Comparison of ENCODE assay signal across 14 cellular contexts in genomic region chr11:49377978-49378377, GRCh38.
DNase-seq lines count a peak whose midpoint lies in the region; ATAC-seq, FAIRE-seq and TF ChIP-seq lines count a peak whose summit lies in the region.
"Had no signal": no experiment of that assay in that cellular context is flagged by ENCODE, and none has a peak within 500 bp of the region (broad histone marks: within the 10 kb centered on the region; RNA-seq: fewer than 3 reads in every experiment).

No MANE protein-coding gene starts in this region.

- no peaks in the 10 kb centered on the region for H3K4me1 ChIP-seq in smooth muscle cell (ENCODE audit: low read depth)

- H3K27me3 ChIP-seq in smooth muscle cell (ENCODE audit: low read depth) (no peaks in the 10 kb centered on the region), H7 (ENCODE audit: control insufficient read depth, insufficient read depth, low read length) (no peaks in the 10 kb centered on the region)

- H3K9me3 ChIP-seq in SK-N-MC (ENCODE audit: low read depth, low read length): no peaks in the 10 kb centered on the region
- no peaks in the 10 kb centered on the region for H3K9me3 ChIP-seq in smooth muscle cell (replicated peaks; ENCODE audit: low read depth)

- peak; percentile 57 for ATAC-seq in left lobe of liver

- no peak for DNase-seq in GM19239 (ENCODE audit: insufficient read length, low spot score)
- DNase-seq in SK-N-MC (ENCODE audit: low read depth, low spot score): peak; percentile 34
- no peak for DNase-seq in left lobe of liver (ENCODE audit: low spot score)
- no peak for DNase-seq in smooth muscle cell (lab: John Stamatoyannopoulos, UW; ENCODE audit: unreplicated experiment)
- no peak for DNase-seq in stimulated activated CD4-positive, alpha-beta T cell treated with anti-CD3 and anti-CD28 coated beads, Interleukin-4, amount 100 ng/mL, for 4 hours
- DNase-seq in GF-D8 (lab: John Stamatoyannopoulos, UW): no peak
- DNase-seq in H7: no peak
- DNase-seq: C1 segment of cervical spinal cord; CD4-positive, alpha-beta T cell; DMS79; GM23248; H9; IMR-90 had no signal

- H3F3A ChIP-seq in smooth muscle cell (ENCODE audit: low read depth): no peaks in the 10 kb centered on the region

- peak overlapping the region; percentile 66 for H2AFZ ChIP-seq in smooth muscle cell (ENCODE audit: low read depth)
- H2AFZ ChIP-seq: GM23248 had no signal

- no peaks in the 10 kb centered on the region for H3K36me3 ChIP-seq in SK-N-MC (ENCODE audit: insufficient read depth, low read length)
- H3K36me3 ChIP-seq in smooth muscle cell (ENCODE audit: low read depth): no peaks in the 10 kb centered on the region
- no peaks in the 10 kb centered on the region for H3K36me3 ChIP-seq in H7 (replicated peaks; ENCODE audit: control insufficient read depth, insufficient read depth, low read length)

- H3K27ac ChIP-seq in SK-N-MC (peak overlapping the region; percentile 46; the same call in 1 of the 2 replicates), smooth muscle cell (ENCODE audit: low read depth) (no peak overlapping the region)
- H3K27ac ChIP-seq: GM23248 had no signal

- TF ChIP-seq CTCF in smooth muscle cell (IDR thresholded peaks at IDR 0.05; ENCODE audit: borderline replicate concordance, insufficient read depth, poor library complexity, severe bottlenecking): no peak

- H3K9ac ChIP-seq in SK-N-MC (ENCODE audit: insufficient read length): no peak overlapping the region
- H3K9ac ChIP-seq in smooth muscle cell (ENCODE audit: low read depth): no peak overlapping the region
- H3K9ac ChIP-seq: GM23248 had no signal

- no peaks in the 10 kb centered on the region for H3K79me2 ChIP-seq in smooth muscle cell (ENCODE audit: low read depth)

- FAIRE-seq in GM19239 (lab: Jason Lieb, UNC): peak; percentile 78
- FAIRE-seq: G401.6 had no signal

- no peaks in the 10 kb centered on the region for H4K20me1 ChIP-seq in smooth muscle cell (ENCODE audit: low read depth)

- no peak overlapping the region for H3K4me2 ChIP-seq in smooth muscle cell

- WGBS in smooth muscle cell (ENCODE audit: low lambda C conversion rate): 73% methylated on average over 7 of the region's 7 CpGs

- H3K4me3 ChIP-seq in SK-N-MC: peak overlapping the region; percentile 42
- no peak overlapping the region for H3K4me3 ChIP-seq in smooth muscle cell
- no peak overlapping the region for H3K4me3 ChIP-seq in H7 (ENCODE audit: insufficient read depth, low read depth, low read length)
- H3K4me3 ChIP-seq: GM23248 had no signal
